Comparison of ENCODE assay signal across 8 cellular contexts in the genomic region with DNA sequence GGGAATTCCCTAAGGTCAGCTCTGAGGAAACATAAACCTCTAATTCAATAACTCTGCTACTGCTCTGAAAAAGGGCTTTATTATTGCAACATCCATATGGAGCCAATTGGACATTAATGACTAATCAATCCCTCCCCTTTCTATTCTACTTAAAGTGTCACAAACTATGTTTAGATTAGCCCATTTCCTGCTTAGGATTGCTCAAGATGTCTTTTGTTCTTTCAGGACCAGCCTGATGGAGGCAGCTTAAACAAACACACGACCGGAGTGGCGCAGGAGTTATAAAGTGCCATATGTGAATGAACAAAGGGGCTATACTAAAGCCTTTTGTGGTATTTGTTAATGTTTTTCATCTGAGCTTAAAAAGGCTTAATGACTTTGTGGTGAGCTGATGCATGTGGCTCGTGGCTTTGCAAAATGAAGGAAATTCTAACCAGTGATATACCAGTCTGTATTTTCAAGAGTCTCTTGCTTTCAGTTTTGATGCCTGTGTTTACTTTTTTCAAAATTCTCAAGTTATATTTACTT.
DNase-seq lines count a peak whose midpoint lies in the region; ATAC-seq and TF ChIP-seq lines count a peak whose summit lies in the region.

No MANE protein-coding gene starts in this region.

- no peak for TF ChIP-seq CTCF in astrocyte of the cerebellum (IDR thresholded peaks at IDR 0.05; ENCODE audit: low read depth, low read length, missing control alignments)
- no peak for TF ChIP-seq CTCF in mesothelial cell of epicardium (IDR thresholded peaks at IDR 0.05; ENCODE audit: unreplicated experiment)
- no peak for TF ChIP-seq CTCF in GM10248 (IDR thresholded peaks at IDR 0.05; ENCODE audit: control extremely low read depth, extremely low read depth, low read depth, missing control alignments)

- peak; percentile 74 for ATAC-seq in GM18868 (IDR thresholded peaks at IDR 0.05; ENCODE audit: unreplicated experiment)
- no peak for ATAC-seq in HG02571 (IDR thresholded peaks at IDR 0.05; ENCODE audit: unreplicated experiment)

- no peak overlapping the region for H3K4me3 ChIP-seq in astrocyte of the cerebellum (ENCODE audit: low read depth, low read length)

- H3K36me3 Mint-ChIP-seq in mesothelial cell of epicardium = peaks cover 8% of the 10 kb centered on the region

- peak overlapping the region; percentile 32 for H3K27ac Mint-ChIP-seq in mesothelial cell of epicardium

- POLR2A ChIA-PET in GM10248 (lab: Yijun Ruan, JAX) = no interaction called here

- CTCF ChIA-PET in GM10248 (lab: Yijun Ruan, JAX) = interaction anchor here (0.8 to 1.4 kb wide), 3 partner anchors 14 to 612 kb away, joined by 3 to 4 read pairs (median 3); no protein-coding TSS in a partner anchor

- H3K27me3 Mint-ChIP-seq in mesothelial cell of epicardium (ENCODE audit: low read depth) = no peaks in the 10 kb centered on the region

- H3K4me1 Mint-ChIP-seq in mesothelial cell of epicardium = peaks cover 5% of the 10 kb centered on the region

- DNase-seq in NCI-H1930 (lab: John Stamatoyannopoulos, UW) (peak; percentile 74 to 77), astrocyte of the cerebellum (ENCODE audit: low read depth) (peak; percentile 90), mesothelial cell of epicardium (ENCODE audit: low spot score in 2 of 2, unreplicated experiment in 2 of 2) (no peak), ureter (ENCODE audit: low spot score) (no peak), GM10248 (ENCODE audit: extremely low spot score) (no peak), OCI-M2 (lab: John Stamatoyannopoulos, UW; ENCODE audit: unreplicated experiment) (no peak)

- H3K9me3 Mint-ChIP-seq in mesothelial cell of epicardium = no peaks in the 10 kb centered on the region

- no peak overlapping the region for H3K4me3 Mint-ChIP-seq in mesothelial cell of epicardium

- in situ Hi-C loops in astrocyte of the cerebellum (cut with HindIII; ENCODE audit: low sequenced_read_pairs) = no loop called here

Comparison
In these comparisons a context has a peak if more than half of its experiments do, and no peak if none do; other contexts are left out.
1. DNase-seq: peak in NCI-H1930 (2 of 2) and astrocyte of the cerebellum (single experiment); none in mesothelial cell of epicardium (0 of 2), ureter (single experiment), GM10248 (single experiment) and OCI-M2 (single experiment).